1 cellular context compared by ENCODE assay signal in genomic region chr20:44633187-44633851, GRCh38.
TF ChIP-seq lines count a peak whose summit lies in the region.

No MANE protein-coding gene starts in this region.

TF ChIP-seq in IMR-90, 13 proteins besides CTCF, POLR2A, EP300 and RAD21 (continued from another document):
- TF ChIP-seq ELK1 (IDR thresholded peaks at IDR 0.05; ENCODE audit: borderline replicate concordance, low read depth, low read length) (no peak), BHLHE40 (IDR thresholded peaks at IDR 0.05; ENCODE audit: low read depth, low read length) (no peak), USF2 (IDR thresholded peaks at IDR 0.05; ENCODE audit: low read depth, low read length) (no peak), NFE2L2 (IDR thresholded peaks at IDR 0.05; ENCODE audit: low read depth, low read length) (no peak)
